In the genomic region with DNA sequence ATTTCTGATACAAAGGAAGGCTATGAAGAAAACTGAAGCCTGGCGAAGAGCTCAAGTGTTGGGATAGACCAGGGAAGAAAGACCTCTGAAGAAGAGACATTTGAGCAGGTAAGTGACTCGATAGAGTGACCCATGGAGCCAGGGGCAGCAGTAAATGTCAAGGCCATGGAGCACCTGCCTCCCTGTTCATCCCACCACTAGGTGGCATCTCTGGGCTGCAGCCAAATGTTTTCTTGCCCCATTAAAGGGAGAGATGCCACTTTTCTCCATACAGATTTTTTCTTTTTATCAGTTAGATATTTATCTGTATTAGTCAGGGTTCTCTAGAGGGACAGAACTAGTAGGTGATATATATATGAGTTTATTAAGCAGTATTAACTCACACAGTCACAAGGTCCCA, we compare ENCODE assay signal across 8 cellular contexts. TPM values are rescaled to one million over a fixed set of nuclear protein-coding genes. Genes with fewer than 3 reads are reported as not detected.
DNase-seq lines count a peak whose midpoint lies in the region; ATAC-seq and TF ChIP-seq lines count a peak whose summit lies in the region.

No MANE protein-coding gene starts in this region.

- H3K9me3 Mint-ChIP-seq in CD4-positive, alpha-beta memory T cell: no peaks in the 10 kb centered on the region
- H3K9me3 Mint-ChIP-seq in HFFc6: no peaks in the 10 kb centered on the region
- H3K9me3 Mint-ChIP-seq in activated CD8-positive, alpha-beta memory T cell treated with anti-CD3 and anti-CD28 coated beads, Interleukin-2, amount 10 ng/mL, durations not matched to agents 7 days and 5 days (ENCODE audit: low read depth): no peaks in the 10 kb centered on the region

- H3K4me1 ChIP-seq in CD4-positive, alpha-beta memory T cell (ENCODE audit: insufficient read depth, low read length): peaks cover 6% of the 10 kb centered on the region
- H3K4me1 ChIP-seq in esophagus squamous epithelium: peaks cover 0 to 7% (median 0%) of the 10 kb centered on the region in 3 donors
- no peaks in the 10 kb centered on the region for H3K4me1 ChIP-seq in psoas muscle

- 32 to 41% methylated on average over 2 of the region's 2 CpGs for WGBS in esophagus squamous epithelium, 2 donors
- 45 to 46% (median 45%) methylated on average over 2 of the region's 2 CpGs for WGBS in psoas muscle, 3 donors

- CTCF ChIA-PET in CD4-positive, alpha-beta memory T cell (lab: Charles Lee; ENCODE audit: partially characterized antibody): interaction anchor here (0.7 to 2.2 kb wide), 8 partner anchors 9 to 198 kb away, joined by 3 to 25 read pairs (median 4); no protein-coding TSS in a partner anchor
- CTCF ChIA-PET in activated CD8-positive, alpha-beta memory T cell treated with anti-CD3 and anti-CD28 coated beads, Interleukin-2, amount 10 ng/mL, durations not matched to agents 7 days and 5 days (lab: Charles Lee): interaction anchor here (1.3 to 5.3 kb wide), 3 partner anchors 9 to 195 kb away, joined by 3 to 33 read pairs (median 4); no protein-coding TSS in a partner anchor

- no peaks in the 10 kb centered on the region for H3K36me3 ChIP-seq in CD4-positive, alpha-beta memory T cell (ENCODE audit: insufficient read depth, low read length)
- no peaks in the 10 kb centered on the region for H3K36me3 ChIP-seq in esophagus squamous epithelium
- no peaks in the 10 kb centered on the region for H3K36me3 ChIP-seq in psoas muscle (ENCODE audit: insufficient read depth in 1 of 2, low read depth in 1 of 2)

- intact Hi-C loops in CD4-positive, alpha-beta memory T cell (cut with micrococcal nuclease): loop anchor here (1.0 kb wide), 1 partner anchor 195 kb away; no protein-coding TSS in a partner anchor
- intact Hi-C loops in esophagus squamous epithelium (cut with DNase I) (no loop called here), psoas muscle (cut with DNase I) (loop anchor here in 1 of 2 donors (10.0 kb wide), 1 partner anchor 193 kb away; no protein-coding TSS in a partner anchor)

- DNase-seq in CD4-positive, alpha-beta memory T cell: peak; percentile 47 to 58 (median 52)
- DNase-seq in HFFc6 (peak; percentile 24), NCI-H82 treated with DMSO at 0.1 percent for 48 hours (lab: John Stamatoyannopoulos, UW; ENCODE audit: unreplicated experiment) (peak; percentile 13), esophagus squamous epithelium (lab: John Stamatoyannopoulos, UW) (no peak), psoas muscle (peak; percentile 43 to 56), ecto neural progenitor cell (ENCODE audit: low spot score) (no peak)
- peak; percentile 68 for DNase-seq in activated CD8-positive, alpha-beta memory T cell treated with anti-CD3 and anti-CD28 coated beads, Interleukin-2, amount 10 ng/mL, durations not matched to agents 7 days and 5 days

- peaks cover 0 to 6% of the 10 kb centered on the region in 2 donors for H3K36me3 Mint-ChIP-seq in CD4-positive, alpha-beta memory T cell
- H3K36me3 Mint-ChIP-seq in HFFc6 (ENCODE audit: low read depth): no peaks in the 10 kb centered on the region
- no peaks in the 10 kb centered on the region for H3K36me3 Mint-ChIP-seq in activated CD8-positive, alpha-beta memory T cell treated with anti-CD3 and anti-CD28 coated beads, Interleukin-2, amount 10 ng/mL, durations not matched to agents 7 days and 5 days

- H3K27ac Mint-ChIP-seq in CD4-positive, alpha-beta memory T cell: no peak overlapping the region
- H3K27ac Mint-ChIP-seq in HFFc6: no peak overlapping the region
- H3K27ac Mint-ChIP-seq in activated CD8-positive, alpha-beta memory T cell treated with anti-CD3 and anti-CD28 coated beads, Interleukin-2, amount 10 ng/mL, durations not matched to agents 7 days and 5 days: no peak overlapping the region

- peaks cover 1 to 9% (median 5%) of the 10 kb centered on the region in 4 donors for H3K4me1 Mint-ChIP-seq in CD4-positive, alpha-beta memory T cell
- no peaks in the 10 kb centered on the region; the same call in 1 of the 2 replicates for H3K4me1 Mint-ChIP-seq in HFFc6 (ENCODE audit: low read depth)
- H3K4me1 Mint-ChIP-seq in activated CD8-positive, alpha-beta memory T cell treated with anti-CD3 and anti-CD28 coated beads, Interleukin-2, amount 10 ng/mL, durations not matched to agents 7 days and 5 days: peaks cover 6% of the 10 kb centered on the region

- no peak for ATAC-seq in activated CD8-positive, alpha-beta memory T cell treated with anti-CD3 and anti-CD28 coated beads, Interleukin-2, amount 10 ng/mL, durations not matched to agents 7 days and 5 days
- ATAC-seq in psoas muscle (no peak), HG02852 (IDR thresholded peaks at IDR 0.05; ENCODE audit: unreplicated experiment) (no peak)

- TF ChIP-seq CTCF in HFFc6 (IDR thresholded peaks at IDR 0.05): peak; percentile 81
- peak in 5 of 6 experiments; percentile 43 to 59 (median 50) for TF ChIP-seq CTCF in esophagus squamous epithelium (IDR thresholded peaks at IDR 0.05)
- peak; percentile 44 for TF ChIP-seq CTCF in psoas muscle (IDR thresholded peaks at IDR 0.05)

- no peaks in the 10 kb centered on the region for H3K9me3 ChIP-seq in CD4-positive, alpha-beta memory T cell (ENCODE audit: control insufficient read depth in 1 of 2, low read length in 2 of 2)
- no peaks in the 10 kb centered on the region for H3K9me3 ChIP-seq in esophagus squamous epithelium
- H3K9me3 ChIP-seq in psoas muscle: no peaks in the 10 kb centered on the region

- H3K4me3 ChIP-seq in CD4-positive, alpha-beta memory T cell (ENCODE audit: low read length in 2 of 2): no peak overlapping the region
- H3K4me3 ChIP-seq in esophagus squamous epithelium: no peak overlapping the region
- H3K4me3 ChIP-seq in psoas muscle: no peak overlapping the region

- POLR2A ChIA-PET in CD4-positive, alpha-beta memory T cell (lab: Charles Lee; ENCODE audit: partially characterized antibody): interaction anchor here (1.4 kb wide), 2 partner anchors 190 to 195 kb away, joined by 3 to 5 read pairs; no protein-coding TSS in a partner anchor

- no peaks in the 10 kb centered on the region for H3K27me3 ChIP-seq in CD4-positive, alpha-beta memory T cell (ENCODE audit: insufficient read depth, low read length)
- H3K27me3 ChIP-seq in esophagus squamous epithelium (no peaks in the 10 kb centered on the region), psoas muscle (ENCODE audit: insufficient read depth in 3 of 3, low read length in 2 of 3) (no peaks in the 10 kb centered on the region)

- TF ChIP-seq POLR2A in esophagus squamous epithelium (IDR thresholded peaks at IDR 0.05): no peak

- no peak overlapping the region for H3K27ac ChIP-seq in CD4-positive, alpha-beta memory T cell (ENCODE audit: low read depth, low read length)
- H3K27ac ChIP-seq in esophagus squamous epithelium: no peak overlapping the region
- H3K27ac ChIP-seq in psoas muscle: no peak overlapping the region

- no peaks in the 10 kb centered on the region for H3K27me3 Mint-ChIP-seq in CD4-positive, alpha-beta memory T cell
- no peaks in the 10 kb centered on the region; the same call in 1 of the 2 replicates for H3K27me3 Mint-ChIP-seq in HFFc6 (ENCODE audit: insufficient read depth)
- no peaks in the 10 kb centered on the region for H3K27me3 Mint-ChIP-seq in activated CD8-positive, alpha-beta memory T cell treated with anti-CD3 and anti-CD28 coated beads, Interleukin-2, amount 10 ng/mL, durations not matched to agents 7 days and 5 days

- no peak overlapping the region for H3K4me3 Mint-ChIP-seq in CD4-positive, alpha-beta memory T cell
- H3K4me3 Mint-ChIP-seq in HFFc6: no peak overlapping the region
- no peak overlapping the region for H3K4me3 Mint-ChIP-seq in activated CD8-positive, alpha-beta memory T cell treated with anti-CD3 and anti-CD28 coated beads, Interleukin-2, amount 10 ng/mL, durations not matched to agents 7 days and 5 days

RNA-seq across cellular contexts. Expression of a gene that starts 4.9 kb away (rescaled TPM):
- 10 to 100 TPM in 1 of 2 experiments, 1 to 10 TPM in 1; 9.9 to 11.5 TPM for total RNA-seq in CD4-positive, alpha-beta memory T cell
- polyA plus RNA-seq in CD4-positive, alpha-beta memory T cell: 1 to 10 TPM; 1.3 to 1.5 TPM
- 1 to 10 TPM; 5.1 to 8.3 (median 6.2) TPM for total RNA-seq in HFFc6 (2021; fragmentation: NEBNext Ultra II Directional; extraction: Animal tissue kit (Norgen Biotek cat#: 25700))
- total RNA-seq in activated CD8-positive, alpha-beta memory T cell treated with anti-CD3 and anti-CD28 coated beads, Interleukin-2, amount 10 ng/mL, durations not matched to agents 7 days and 5 days: 10 to 100 TPM in 1 of 2 experiments, 1 to 10 TPM in 1; 7.5 to 10.0 TPM
- total RNA-seq in esophagus squamous epithelium (1 to 10 TPM; 2.5 to 6.3 (median 4.2) TPM), psoas muscle (1 to 10 TPM; 1.8 to 5.5 (median 4.3) TPM)
- polyA plus RNA-seq in psoas muscle: 1 to 10 TPM; 1.6 to 4.9 (median 1.8) TPM

Comparison
In these comparisons a context has a peak if more than half of its experiments do, and no peak if none do; other contexts are left out.
1. DNase-seq: peak in CD4-positive, alpha-beta memory T cell (5 of 5), HFFc6 (single experiment), NCI-H82 treated with DMSO at 0.1 percent for 48 hours (single experiment), activated CD8-positive, alpha-beta memory T cell treated with anti-CD3 and anti-CD28 coated beads, Interleukin-2, amount 10 ng/mL, durations not matched to agents 7 days and 5 days (single experiment) and psoas muscle (2 of 2); none in esophagus squamous epithelium (single experiment) and ecto neural progenitor cell (single experiment).
2. Peak in every context shown above with its lines, with median percentiles within 50 percentile points of each other: CTCF ChIP-seq.